Comparison of ENCODE assay signal across 13 cellular contexts in the genomic region with DNA sequence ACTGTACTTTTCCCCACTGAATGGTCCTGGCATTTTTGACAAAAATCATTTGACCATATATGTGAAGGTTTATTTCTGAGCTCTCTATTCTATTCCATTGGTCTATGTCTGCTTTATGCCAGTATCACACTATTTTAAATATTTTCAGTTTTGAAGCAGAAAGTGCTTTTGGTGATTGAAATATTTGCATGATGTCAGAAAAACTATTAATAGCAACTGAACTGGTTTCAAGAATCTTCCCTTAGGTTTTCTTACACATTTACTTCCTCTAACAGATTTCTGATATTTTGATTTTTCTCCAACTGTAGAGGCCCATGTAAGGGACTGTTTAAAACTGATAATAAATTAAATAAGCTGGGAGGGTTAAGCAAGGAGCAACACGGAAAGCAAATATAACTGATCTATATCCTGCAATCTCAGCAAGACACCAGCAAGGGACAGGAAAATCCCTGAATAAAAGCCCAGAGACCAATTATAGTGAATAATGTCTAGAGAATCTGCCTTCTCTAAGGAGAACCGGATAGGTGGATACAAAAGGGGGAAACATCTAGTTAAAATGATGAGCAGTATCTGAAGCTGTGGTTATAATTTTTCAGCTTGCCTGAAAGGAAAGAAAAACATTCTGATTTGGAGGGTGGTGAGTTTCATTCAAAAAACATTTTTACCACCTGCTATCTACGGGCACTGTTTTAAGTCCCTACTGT.
A peak's percentile ranks its signal among the peaks of the same experiment; 100 is the strongest.
DNase-seq lines count a peak whose midpoint lies in the region; ATAC-seq, FAIRE-seq and TF ChIP-seq lines count a peak whose summit lies in the region.
"Had no signal": no experiment of that assay in that cellular context is flagged by ENCODE, and none has a peak within 500 bp of the region (broad histone marks: within the 10 kb centered on the region; RNA-seq: fewer than 3 reads in every experiment).

No MANE protein-coding gene starts in this region.

- H3K4me1 Mint-ChIP-seq in mesothelial cell of epicardium = peaks cover 14% of the 10 kb centered on the region
- H3K4me1 Mint-ChIP-seq: activated naive CD4-positive, alpha-beta T cell treated with anti-CD3 and anti-CD28 coated beads, Interleukin-2, amount 50 U/mL, for 24 hours had no signal

- no CpG with 5 or more reads among the region's 3 CpGs for WGBS in neuronal stem cell (ENCODE audit: extremely low coverage in 2 of 2, insufficient read length in 2 of 2, insufficient replicate concordance in 1 of 2), 2 donors

- no peak overlapping the region for H2AK5ac ChIP-seq in neuronal stem cell (ENCODE audit: low read depth, low read length)

- FAIRE-seq in GM19239 (lab: Jason Lieb, UNC) = peak; percentile 92
- FAIRE-seq: RCC 7860 had no signal

- H3K27me3 Mint-ChIP-seq in mesothelial cell of epicardium (ENCODE audit: low read depth) = no peaks in the 10 kb centered on the region
- H3K27me3 Mint-ChIP-seq: activated naive CD4-positive, alpha-beta T cell treated with anti-CD3 and anti-CD28 coated beads, Interleukin-2, amount 50 U/mL, for 24 hours had no signal

- no peak overlapping the region for H2BK12ac ChIP-seq in neuronal stem cell (ENCODE audit: low read length)

- H2AFZ ChIP-seq in neuronal stem cell (ENCODE audit: low read length) = no peak overlapping the region

- peak; percentile 4 for DNase-seq in AG08396 (ENCODE audit: low spot score)
- DNase-seq in GM19239 (ENCODE audit: insufficient read length, low spot score) = peak; percentile 15
- peak; percentile 3 for DNase-seq in astrocyte of the hippocampus (ENCODE audit: low read depth, low spot score)
- DNase-seq in mesothelial cell of epicardium (ENCODE audit: low spot score in 2 of 2, unreplicated experiment in 2 of 2) = no peak
- DNase-seq in stimulated activated CD8-positive, alpha-beta memory T cell treated with anti-CD3 and anti-CD28 coated beads, Interleukin-4, amount 100 ng/mL, for 48 hours = no peak
- no peak for DNase-seq in SHP77 (lab: John Stamatoyannopoulos, UW)
- no peak for DNase-seq in neuronal stem cell (ENCODE audit: low spot score)
- DNase-seq: activated CD8-positive, alpha-beta T cell treated with anti-CD3 and anti-CD28 coated beads, Interleukin-2, amount 10 ng/mL, durations not matched to agents 7 days and 5 days; nucleus accumbens; T-helper 9 cell had no signal

- peaks cover 0 to 24% of the 10 kb centered on the region in 2 donors for H3K36me3 ChIP-seq in neuronal stem cell (replicated peaks in 1 of 2; ENCODE audit: control insufficient read depth in 2 of 2, insufficient read depth in 2 of 2, low read length in 2 of 2)

- H3K4me1 ChIP-seq in neuronal stem cell (ENCODE audit: control insufficient read depth in 2 of 2, insufficient read depth in 1 of 2, low read depth in 1 of 2, low read length in 2 of 2) = no peaks in the 10 kb centered on the region

- H3K4me3 ChIP-seq in neuronal stem cell (ENCODE audit: low read length in 2 of 2) = no peak overlapping the region

- H3K27ac Mint-ChIP-seq in mesothelial cell of epicardium = peak overlapping the region; percentile 62
- H3K27ac Mint-ChIP-seq: activated CD8-positive, alpha-beta T cell treated with anti-CD3 and anti-CD28 coated beads, Interleukin-2, amount 10 ng/mL, durations not matched to agents 7 days and 5 days had no signal

- no peak overlapping the region for H3K27ac ChIP-seq in neuronal stem cell (replicated peaks; ENCODE audit: low read length)

- H3K14ac ChIP-seq in neuronal stem cell (ENCODE audit: low read length) = no peak overlapping the region

- H3K27me3 ChIP-seq in neuronal stem cell (ENCODE audit: control insufficient read depth in 3 of 3, insufficient read depth in 3 of 3, low read depth in 1 of 3, low read length in 3 of 3) = no peaks in the 10 kb centered on the region

- no peak overlapping the region for H3K4ac ChIP-seq in neuronal stem cell (ENCODE audit: low read length)

- no peak overlapping the region for H3K4me3 Mint-ChIP-seq in mesothelial cell of epicardium
- H3K4me3 Mint-ChIP-seq: activated CD8-positive, alpha-beta T cell treated with anti-CD3 and anti-CD28 coated beads, Interleukin-2, amount 10 ng/mL, durations not matched to agents 7 days and 5 days; activated naive CD4-positive, alpha-beta T cell treated with anti-CD3 and anti-CD28 coated beads, Interleukin-2, amount 50 U/mL, for 24 hours had no signal

- TF ChIP-seq CTCF in mesothelial cell of epicardium (IDR thresholded peaks at IDR 0.05; ENCODE audit: unreplicated experiment) = no peak

- no peak for ATAC-seq in GM18870 (IDR thresholded peaks at IDR 0.05; ENCODE audit: unreplicated experiment)
- ATAC-seq: activated CD8-positive, alpha-beta T cell treated with anti-CD3 and anti-CD28 coated beads, Interleukin-2, amount 10 ng/mL, durations not matched to agents 7 days and 5 days had no signal

- H3K36me3 Mint-ChIP-seq in mesothelial cell of epicardium = peaks cover 10% of the 10 kb centered on the region

- no peak overlapping the region for H2BK120ac ChIP-seq in neuronal stem cell (ENCODE audit: low read depth, low read length)

- H2BK5ac ChIP-seq in neuronal stem cell (ENCODE audit: low read length) = no peak overlapping the region

- no peak overlapping the region for H3K4me2 ChIP-seq in neuronal stem cell (ENCODE audit: insufficient read depth, low read length, poor library complexity, severe bottlenecking)

- H4K91ac ChIP-seq in neuronal stem cell (ENCODE audit: low read depth, low read length, poor library complexity) = no peak overlapping the region

- no peaks in the 10 kb centered on the region for H3K79me1 ChIP-seq in neuronal stem cell (ENCODE audit: low read depth, low read length)

- no peak overlapping the region for H4K8ac ChIP-seq in neuronal stem cell (ENCODE audit: low read depth, low read length)

- H3K18ac ChIP-seq in neuronal stem cell (ENCODE audit: low read length) = no peak overlapping the region

- no peak overlapping the region for H3K9ac ChIP-seq in neuronal stem cell (ENCODE audit: low read depth, low read length, poor library complexity)

- no peak overlapping the region for H3K23ac ChIP-seq in neuronal stem cell (ENCODE audit: low read depth, low read length, poor library complexity)

- peaks cover 5% of the 10 kb centered on the region for H3K9me3 Mint-ChIP-seq in mesothelial cell of epicardium
- H3K9me3 Mint-ChIP-seq: activated naive CD4-positive, alpha-beta T cell treated with anti-CD3 and anti-CD28 coated beads, Interleukin-2, amount 50 U/mL, for 24 hours had no signal

- H2BK15ac ChIP-seq in neuronal stem cell (ENCODE audit: low read length) = no peak overlapping the region

- no peaks in the 10 kb centered on the region for H3K9me3 ChIP-seq in neuronal stem cell (replicated peaks in 1 of 2; ENCODE audit: control insufficient read depth in 2 of 2, insufficient read depth in 1 of 2, low read depth in 1 of 2, low read length in 2 of 2)

Comparison
In these comparisons a context has a peak if more than half of its experiments do, and no peak if none do; other contexts are left out.
1. DNase-seq: peak in AG08396 (single experiment), GM19239 (single experiment) and astrocyte of the hippocampus (single experiment); none in mesothelial cell of epicardium (0 of 2), stimulated activated CD8-positive, alpha-beta memory T cell treated with anti-CD3 and anti-CD28 coated beads, Interleukin-4, amount 100 ng/mL, for 48 hours (single experiment), SHP77 (0 of 2) and neuronal stem cell (single experiment).